In genomic region chr3:49626796-49627195, GRCh38 we compare ENCODE assay signal across 20 cellular contexts.
"Had no signal": no experiment of that assay in that cellular context is flagged by ENCODE, and none has a peak within 500 bp of the region (broad histone marks: within the 10 kb centered on the region; RNA-seq: fewer than 3 reads in every experiment).

No MANE protein-coding gene starts in this region.

- H3K9me3 ChIP-seq: MG63, SJSA1 had no signal

- FAIRE-seq: HepG2, RCC 7860 had no signal

- H3K27me3 ChIP-seq: MG63, SJSA1 had no signal

- H3K4me3 ChIP-seq: MG63, SJSA1, SK-N-MC had no signal

- H3K4me1 ChIP-seq: SJSA1 had no signal

- DNase-seq: Karpas-422, KG1, MG63, NCI-H1092 treated with DMSO at 0.1 percent for 48 hours, NCI-H1436, NCI-H187, NCI-H2029, NCI-H2081 treated with DMSO at 0.1 percent for 48 hours, NCI-H2171, NCI-H345, NCI-H446 treated with DMSO at 0.1 percent for 48 hours, NCI-H510A treated with DMSO at 0.1 percent for 48 hours, NCI-H526 treated with DMSO at 0.1 percent for 48 hours, NCI-H748 treated with DMSO at 0.1 percent for 48 hours, Right ventricle myocardium superior, SIG-M5 had no signal

- H3K27ac ChIP-seq: SJSA1, SK-N-MC had no signal

- H3K36me3 ChIP-seq: MG63, SJSA1 had no signal
